ENCODE assay signal across 11 cellular contexts in the genomic region with DNA sequence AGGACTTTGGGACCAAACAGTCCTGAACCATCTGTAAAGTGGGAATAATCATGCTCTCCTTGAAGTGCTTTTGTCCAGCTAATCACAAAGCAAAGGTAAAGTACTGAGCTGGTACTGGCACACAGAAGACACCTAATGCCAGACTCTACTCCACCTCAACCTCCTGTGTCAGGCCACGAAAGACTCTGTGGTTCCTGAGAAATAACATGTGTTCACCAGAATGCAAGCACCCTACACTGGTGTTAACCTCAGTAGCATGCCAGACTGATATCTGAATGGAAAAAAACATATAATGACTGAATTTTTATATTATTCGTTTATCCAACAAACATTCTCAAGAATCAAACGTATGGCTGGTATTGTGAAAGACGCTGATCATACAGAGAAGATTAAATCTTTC.
DNase-seq lines count a peak whose midpoint lies in the region; ATAC-seq, FAIRE-seq and TF ChIP-seq lines count a peak whose summit lies in the region.
"Had no signal": no experiment of that assay in that cellular context is flagged by ENCODE, and none has a peak within 500 bp of the region (broad histone marks: within the 10 kb centered on the region; RNA-seq: fewer than 3 reads in every experiment).

No MANE protein-coding gene starts in this region.

- peak overlapping the region; percentile 74 for H3K4me3 Mint-ChIP-seq in activated CD8-positive, alpha-beta memory T cell treated with anti-CD3 and anti-CD28 coated beads, Interleukin-2, amount 10 ng/mL, durations not matched to agents 7 days and 5 days

- H3K79me2 ChIP-seq in trophoblast cell (ENCODE audit: control insufficient read depth, insufficient read depth, low read length, poor library complexity): no peaks in the 10 kb centered on the region

- H3K4me1 ChIP-seq in trophoblast cell (ENCODE audit: control insufficient read depth in 1 of 2, insufficient read depth in 2 of 2, low read length in 2 of 2) (peaks cover 6% of the 10 kb centered on the region in 2 experiments), tibial artery (no peaks in the 10 kb centered on the region)

- no peak overlapping the region for H4K8ac ChIP-seq in trophoblast cell (ENCODE audit: low read depth, low read length)

- H3K14ac ChIP-seq in trophoblast cell (ENCODE audit: low read length): no peak overlapping the region

- peak; percentile 84 for DNase-seq in activated CD8-positive, alpha-beta memory T cell treated with anti-CD3 and anti-CD28 coated beads, Interleukin-2, amount 10 ng/mL, durations not matched to agents 7 days and 5 days
- DNase-seq in activated CD8-positive, alpha-beta memory T cell treated with anti-CD3 and anti-CD28 coated beads for 24 hours: no peak
- DNase-seq in RPMI7951 (ENCODE audit: low read depth) (peak; percentile 29), bronchial epithelial cell (ENCODE audit: low read depth) (peak; percentile 46), trophoblast cell (no peak), Right ventricle myocardium superior (no peak), tibial artery (no peak)
- DNase-seq: naive B cell, NCI-H510A, substantia nigra had no signal

- peaks cover 41% of the 10 kb centered on the region for H3K4me1 Mint-ChIP-seq in activated CD8-positive, alpha-beta memory T cell treated with anti-CD3 and anti-CD28 coated beads, Interleukin-2, amount 10 ng/mL, durations not matched to agents 7 days and 5 days

- H3K27ac ChIP-seq in trophoblast cell (ENCODE audit: low read depth, low read length) (no peak overlapping the region), tibial artery (no peak overlapping the region)

- H3K23ac ChIP-seq in trophoblast cell (ENCODE audit: low read length): no peak overlapping the region

- H3K9me3 Mint-ChIP-seq in activated CD8-positive, alpha-beta memory T cell treated with anti-CD3 and anti-CD28 coated beads, Interleukin-2, amount 10 ng/mL, durations not matched to agents 7 days and 5 days (ENCODE audit: low read depth): no peaks in the 10 kb centered on the region
- H3K9me3 Mint-ChIP-seq: naive B cell had no signal

- H2BK12ac ChIP-seq in trophoblast cell (ENCODE audit: low read length): peak overlapping the region; percentile 61

- H2AK5ac ChIP-seq in trophoblast cell (ENCODE audit: low read length): no peak overlapping the region

- no peak overlapping the region for H3K4me2 ChIP-seq in trophoblast cell (ENCODE audit: low read length)

- WGBS in trophoblast cell (ENCODE audit: extremely low coverage, insufficient coverage, insufficient read length): no CpG with 5 or more reads among the region's 4 CpGs

- no peak overlapping the region for H4K91ac ChIP-seq in trophoblast cell (ENCODE audit: low read depth, low read length)

- no peak for FAIRE-seq in bronchial epithelial cell (lab: Jason Lieb, UNC)

- no peak for TF ChIP-seq CTCF in bronchial epithelial cell (IDR thresholded peaks at IDR 0.05; ENCODE audit: insufficient read depth, low read length, severe bottlenecking)
- TF ChIP-seq CTCF in tibial artery (IDR thresholded peaks at IDR 0.05): no peak

- intact Hi-C loops in Right ventricle myocardium superior (cut with DNase I): no loop called here
- intact Hi-C loops in tibial artery (cut with DNase I; ENCODE audit: low total_unique reads): no loop called here

- peak overlapping the region; percentile 93 for H3K27ac Mint-ChIP-seq in activated CD8-positive, alpha-beta memory T cell treated with anti-CD3 and anti-CD28 coated beads, Interleukin-2, amount 10 ng/mL, durations not matched to agents 7 days and 5 days

- no peak overlapping the region for H2AFZ ChIP-seq in trophoblast cell (ENCODE audit: insufficient read depth, low read length, poor library complexity)

- peak; percentile 90 for ATAC-seq in activated CD8-positive, alpha-beta memory T cell treated with anti-CD3 and anti-CD28 coated beads, Interleukin-2, amount 10 ng/mL, durations not matched to agents 7 days and 5 days
- ATAC-seq in Right ventricle myocardium superior (ENCODE audit: poor library complexity): no peak
- no peak for ATAC-seq in HG03097 (IDR thresholded peaks at IDR 0.05; ENCODE audit: low FRiP score, unreplicated experiment)

- CTCF ChIA-PET in activated CD8-positive, alpha-beta memory T cell treated with anti-CD3 and anti-CD28 coated beads, Interleukin-2, amount 10 ng/mL, durations not matched to agents 7 days and 5 days (lab: Charles Lee): interaction anchor here (0.6 to 1.1 kb wide), 5 partner anchors 11 to 227 kb away, joined by 3 to 8 read pairs (median 3); partner anchors contain the start of gene MTAP

- H4K12ac ChIP-seq in trophoblast cell (ENCODE audit: low read depth, low read length): no peak overlapping the region

- no peak overlapping the region for H3K4ac ChIP-seq in trophoblast cell (ENCODE audit: low read depth, low read length)

- H3K79me1 ChIP-seq in trophoblast cell (ENCODE audit: low read length): peaks cover 10% of the 10 kb centered on the region

- H3K9ac ChIP-seq in trophoblast cell (ENCODE audit: low read length): no peak overlapping the region

- H3K9me3 ChIP-seq in trophoblast cell (ENCODE audit: insufficient read depth, low read depth, low read length): no peaks in the 10 kb centered on the region
- H3K9me3 ChIP-seq in tibial artery: no peaks in the 10 kb centered on the region

- H3K36me3 ChIP-seq in bronchial epithelial cell (ENCODE audit: control insufficient read depth, insufficient read depth, low read length) (no peaks in the 10 kb centered on the region), trophoblast cell (ENCODE audit: control insufficient read depth in 1 of 2, insufficient read depth in 2 of 2, low read length in 2 of 2) (no peaks in the 10 kb centered on the region), tibial artery (no peaks in the 10 kb centered on the region)

- H2BK5ac ChIP-seq in trophoblast cell (ENCODE audit: low read depth, low read length, poor library complexity): no peak overlapping the region

- H3K27me3 ChIP-seq in bronchial epithelial cell (ENCODE audit: control insufficient read depth, insufficient read depth, low read length) (no peaks in the 10 kb centered on the region), trophoblast cell (ENCODE audit: insufficient read depth, low read length) (no peaks in the 10 kb centered on the region), tibial artery (no peaks in the 10 kb centered on the region)

- no peak overlapping the region for H3K4me3 ChIP-seq in bronchial epithelial cell (ENCODE audit: low read depth, low read length)
- H3K4me3 ChIP-seq in trophoblast cell (ENCODE audit: low read depth, low read length): no peak overlapping the region
- no peak overlapping the region for H3K4me3 ChIP-seq in tibial artery

- peaks cover 3% of the 10 kb centered on the region for H3K27me3 Mint-ChIP-seq in activated CD8-positive, alpha-beta memory T cell treated with anti-CD3 and anti-CD28 coated beads, Interleukin-2, amount 10 ng/mL, durations not matched to agents 7 days and 5 days

- peak overlapping the region; percentile 58 for H2BK120ac ChIP-seq in trophoblast cell (ENCODE audit: insufficient read depth, low read length, poor library complexity)

- H3K18ac ChIP-seq in trophoblast cell (ENCODE audit: low read length): no peak overlapping the region

- no peaks in the 10 kb centered on the region for H3K36me3 Mint-ChIP-seq in activated CD8-positive, alpha-beta memory T cell treated with anti-CD3 and anti-CD28 coated beads, Interleukin-2, amount 10 ng/mL, durations not matched to agents 7 days and 5 days
- H3K36me3 Mint-ChIP-seq: naive B cell had no signal

Comparison
In these comparisons a context has a peak if more than half of its experiments do, and no peak if none do; other contexts are left out.
1. DNase-seq: peak in activated CD8-positive, alpha-beta memory T cell treated with anti-CD3 and anti-CD28 coated beads, Interleukin-2, amount 10 ng/mL, durations not matched to agents 7 days and 5 days (single experiment), RPMI7951 (single experiment) and bronchial epithelial cell (single experiment); none in activated CD8-positive, alpha-beta memory T cell treated with anti-CD3 and anti-CD28 coated beads for 24 hours (single experiment), trophoblast cell (0 of 2), Right ventricle myocardium superior (single experiment) and tibial artery (0 of 2).